Comparison of ENCODE assay signal across 11 cellular contexts in genomic region chr5:172444110-172444510, GRCh38. TPM values are rescaled to one million over a fixed set of nuclear protein-coding genes. Genes with fewer than 3 reads are reported as not detected.
DNase-seq lines count a peak whose midpoint lies in the region; ATAC-seq and TF ChIP-seq lines count a peak whose summit lies in the region.
"Had no signal": no experiment of that assay in that cellular context is flagged by ENCODE, and none has a peak within 500 bp of the region (broad histone marks: within the 10 kb centered on the region; RNA-seq: fewer than 3 reads in every experiment).

No MANE protein-coding gene starts in this region.

- peak overlapping the region; percentile 43; the same call in 1 of the 2 replicates for H3K4me2 ChIP-seq in PC-9

- H3K27me3 ChIP-seq in PC-9 (ENCODE audit: insufficient read depth, low read depth): no peaks in the 10 kb centered on the region
- no peaks in the 10 kb centered on the region for H3K27me3 ChIP-seq in mucosa of rectum (ENCODE audit: control insufficient read depth in 2 of 2, insufficient read depth in 2 of 2, low read length in 2 of 2)
- H3K27me3 ChIP-seq in tibial artery: no peaks in the 10 kb centered on the region

- no peaks in the 10 kb centered on the region for H3K36me3 ChIP-seq in PC-9 (ENCODE audit: low read depth)
- H3K36me3 ChIP-seq in mucosa of rectum (ENCODE audit: control insufficient read depth in 2 of 2, insufficient read depth in 2 of 2, low read length in 2 of 2): no peaks in the 10 kb centered on the region
- H3K36me3 ChIP-seq in tibial artery: no peaks in the 10 kb centered on the region

- H3K27ac ChIP-seq in PC-9 (no peak overlapping the region), coronary artery (peak overlapping the region; percentile 58 to 81), mucosa of rectum (ENCODE audit: low read depth in 2 of 2, low read length in 2 of 2) (peak overlapping the region; percentile 49 to 65), tibial artery (peak overlapping the region; percentile 53 to 64)

- no TSS peak for BruUV-seq in PC-9 (replicated peaks; lab: Mats Ljungman, UMichigan)

- no peak overlapping the region for H2AFZ ChIP-seq in PC-9

- H3K4me1 ChIP-seq in PC-9 (replicated peaks; ENCODE audit: insufficient read depth): peaks cover 16% of the 10 kb centered on the region
- H3K4me1 ChIP-seq in mucosa of rectum (ENCODE audit: control insufficient read depth in 2 of 2, insufficient read depth in 2 of 2, low read length in 2 of 2): peaks cover 5 to 7% of the 10 kb centered on the region in 2 donors
- peaks cover 7 to 58% (median 47%) of the 10 kb centered on the region in 4 donors for H3K4me1 ChIP-seq in tibial artery

- H3K79me2 ChIP-seq in PC-9 (ENCODE audit: low read depth): no peaks in the 10 kb centered on the region

- POLR2A ChIA-PET in PC-9 (lab: Charles Lee; ENCODE audit: unreplicated experiment): no interaction called here

- H3F3A ChIP-seq in PC-9 (ENCODE audit: insufficient read depth, low read depth): no peaks in the 10 kb centered on the region; the same call in 1 of the 2 replicates

- no peak for ATAC-seq in GM19395 (IDR thresholded peaks at IDR 0.05; ENCODE audit: unreplicated experiment)

- TF ChIP-seq CTCF in PC-9 (conservative IDR thresholded peaks at IDR 0.05): no peak
- TF ChIP-seq CTCF in coronary artery (IDR thresholded peaks at IDR 0.05): no peak
- no peak for TF ChIP-seq CTCF in tibial artery (IDR thresholded peaks at IDR 0.05)

- H4K20me1 ChIP-seq in PC-9 (ENCODE audit: insufficient read depth): no peaks in the 10 kb centered on the region

- CTCF ChIA-PET in PC-9 (lab: Charles Lee): interaction anchor here (1.1 kb wide), 1 partner anchor 9 kb away, joined by 4 read pairs; no protein-coding TSS in a partner anchor

- no peaks in the 10 kb centered on the region for H3K9me3 ChIP-seq in PC-9 (ENCODE audit: insufficient read depth, low read depth)
- no peaks in the 10 kb centered on the region for H3K9me3 ChIP-seq in mucosa of rectum (ENCODE audit: control insufficient read depth in 2 of 2, low read length in 2 of 2)
- no peaks in the 10 kb centered on the region for H3K9me3 ChIP-seq in tibial artery

- no peaks in the 10 kb centered on the region for H3K9me2 ChIP-seq in PC-9 (ENCODE audit: insufficient read depth)

- H3K9ac ChIP-seq in mucosa of rectum (ENCODE audit: low read depth in 1 of 2, low read length in 2 of 2): peak overlapping the region in 1 of 2 donors; percentile 40

- no peak for TF ChIP-seq POLR2A in erythroblast (IDR thresholded peaks at IDR 0.05; ENCODE audit: low read length)

- DNase-seq in PC-9 (no peak), coronary artery (ENCODE audit: low spot score) (no peak), tibial artery (peak; percentile 22 to 64), erythroblast (lab: John Stamatoyannopoulos, UW) (no peak), hepatic stellate cell (ENCODE audit: low spot score) (no peak), NCI-H446 treated with DMSO at 0.1 percent for 48 hours (lab: John Stamatoyannopoulos, UW) (no peak)
- DNase-seq: hippocampal formation, naive B cell, NCI-H748 treated with DMSO at 0.1 percent for 48 hours had no signal

- H3K4me3 ChIP-seq in PC-9 (no peak overlapping the region), coronary artery (peak overlapping the region; percentile 15), mucosa of rectum (ENCODE audit: low read length in 2 of 2) (no peak overlapping the region), tibial artery (no peak overlapping the region)

- intact Hi-C loops in PC-9 (cut with micrococcal nuclease; ENCODE audit: unreplicated experiment) (no loop called here), tibial artery (cut with DNase I; ENCODE audit: low total_unique reads) (no loop called here)

RNA-seq across cellular contexts. Expression of gene SH3PXD2B, which starts 10.2 kb away (rescaled TPM):
- 26.1 and 29.3 TPM in 2 replicates for total RNA-seq in PC-9 (2021)

Comparison
In these comparisons a context has a peak if more than half of its experiments do, and no peak if none do; other contexts are left out.
1. DNase-seq: peak in tibial artery (2 of 2); none in PC-9 (0 of 2), coronary artery (single experiment), erythroblast (0 of 2), hepatic stellate cell (single experiment) and NCI-H446 treated with DMSO at 0.1 percent for 48 hours (single experiment).